Comparison of ENCODE assay signal across 29 cellular contexts in genomic region chr17:37847811-37848331, GRCh38.
DNase-seq lines count a peak whose midpoint lies in the region; ATAC-seq, FAIRE-seq and TF ChIP-seq lines count a peak whose summit lies in the region.
"Had no signal": no experiment of that assay in that cellular context is flagged by ENCODE, and none has a peak within 500 bp of the region (broad histone marks: within the 10 kb centered on the region; RNA-seq: fewer than 3 reads in every experiment).

No MANE protein-coding gene starts in this region.

- no peaks in the 10 kb centered on the region for H4K20me1 ChIP-seq in BLaER1 treated with 17β-estradiol and CSF1 and Interleukin-3, amounts not matched to agents 10 nM and 100 nM

- no peaks in the 10 kb centered on the region for H3K36me3 ChIP-seq in BLaER1 treated with 17β-estradiol and CSF1 and Interleukin-3, amounts not matched to agents 10 nM and 100 nM
- H3K36me3 ChIP-seq in mesenchymal stem cell (ENCODE audit: control insufficient read depth in 1 of 2, insufficient read depth in 2 of 2, low read depth in 1 of 2, low read length in 2 of 2), result no peaks in the 10 kb centered on the region
- H3K36me3 ChIP-seq: breast epithelium, pancreas had no signal

- H4K91ac ChIP-seq in mesenchymal stem cell (ENCODE audit: low read length), result no peak overlapping the region

- H2BK5ac ChIP-seq in mesenchymal stem cell (ENCODE audit: low read depth, low read length, poor library complexity, severe bottlenecking), result no peak overlapping the region

- no peaks in the 10 kb centered on the region for H3K79me1 ChIP-seq in mesenchymal stem cell (replicated peaks; ENCODE audit: low read length, poor library complexity, severe bottlenecking)

- peak overlapping the region in 2 of 11 experiments; percentile 31 to 42; a peak in 6 of 22 replicates for H3K27ac ChIP-seq in BLaER1 treated with 17β-estradiol and CSF1 and Interleukin-3, amounts not matched to agents 10 nM and 100 nM
- H3K27ac ChIP-seq in mesenchymal stem cell (ENCODE audit: low read length, poor library complexity, severe bottlenecking), result no peak overlapping the region
- H3K27ac ChIP-seq: breast epithelium, pancreas, SK-N-MC had no signal

- no peak for TF ChIP-seq POLR2A in GM12892 (IDR thresholded peaks at IDR 0.05; ENCODE audit: low read depth, low read length)

- no peak overlapping the region for H3K4me3 Mint-ChIP-seq in activated T-helper 17 cell treated with anti-CD3 and anti-CD28 coated beads, Interleukin-2, amount 50 U/mL, for 72 hours
- H3K4me3 Mint-ChIP-seq: activated naive CD4-positive, alpha-beta T cell treated with anti-CD3 and anti-CD28 coated beads, Interleukin-2, amount 50 U/mL, for 24 hours; CD14-positive monocyte; stimulated activated memory B cell treated with anti-CD40 and anti-IgM and Interleukin-4, amounts not matched to agents 10 μg/mL and 1 μg/mL and 100 μg/mL, for 72 hours; T-helper 17 cell; type B pancreatic cell had no signal

- no peak for FAIRE-seq in GM12892 (lab: Jason Lieb, UNC)
- FAIRE-seq: GM18507, GM19239, H54, pancreas had no signal

- H3K4me1 ChIP-seq in BLaER1 treated with 17β-estradiol and CSF1 and Interleukin-3, amounts not matched to agents 10 nM and 100 nM, result peaks cover 38 to 49% (median 45%) of the 10 kb centered on the region in 10 experiments
- peaks cover 25% of the 10 kb centered on the region for H3K4me1 ChIP-seq in mesenchymal stem cell (ENCODE audit: control insufficient read depth, insufficient read depth, low read depth, low read length)
- H3K4me1 ChIP-seq: breast epithelium, pancreas had no signal

- in situ Hi-C loops in GM13977 (cut with MboI; ENCODE audit: low pct_unique_long_range_greater_than_20kb, low sequenced_read_pairs, unreplicated experiment), result no loop called here

- H3K27me3 ChIP-seq in BLaER1 treated with 17β-estradiol and CSF1 and Interleukin-3, amounts not matched to agents 10 nM and 100 nM, result no peaks in the 10 kb centered on the region
- H3K27me3 ChIP-seq in mesenchymal stem cell (ENCODE audit: control insufficient read depth in 1 of 2, insufficient read depth in 1 of 2, low read length in 2 of 2), result peaks cover 0 to 37% of the 10 kb centered on the region in 2 experiments

- H3K36me3 Mint-ChIP-seq in activated T-helper 17 cell treated with anti-CD3 and anti-CD28 coated beads, Interleukin-2, amount 50 U/mL, for 72 hours (ENCODE audit: low read depth), result no peaks in the 10 kb centered on the region
- H3K36me3 Mint-ChIP-seq: activated naive CD4-positive, alpha-beta T cell treated with anti-CD3 and anti-CD28 coated beads, Interleukin-2, amount 50 U/mL, for 24 hours; CD14-positive monocyte; stimulated activated memory B cell treated with anti-CD40 and anti-IgM and Interleukin-4, amounts not matched to agents 10 μg/mL and 1 μg/mL and 100 μg/mL, for 72 hours; type B pancreatic cell had no signal

- H2AFZ ChIP-seq in mesenchymal stem cell (ENCODE audit: low read depth, low read length), result no peak overlapping the region

- H3K4ac ChIP-seq in mesenchymal stem cell (ENCODE audit: low read depth in 1 of 2, low read length in 2 of 2), result no peak overlapping the region

- no peak overlapping the region for H3K4me3 ChIP-seq in BLaER1 treated with 17β-estradiol and CSF1 and Interleukin-3, amounts not matched to agents 10 nM and 100 nM
- H3K4me3 ChIP-seq in mesenchymal stem cell (ENCODE audit: insufficient read depth in 1 of 2, low read depth in 1 of 2, low read length in 2 of 2), result no peak overlapping the region
- H3K4me3 ChIP-seq: breast epithelium, pancreas, SK-N-MC had no signal

- peak overlapping the region in 9 of 11 experiments; percentile 5 to 77 (median 51); a peak in 10 of 22 replicates for H3K4me2 ChIP-seq in BLaER1 treated with 17β-estradiol and CSF1 and Interleukin-3, amounts not matched to agents 10 nM and 100 nM
- H3K4me2 ChIP-seq in mesenchymal stem cell (ENCODE audit: low read length, poor library complexity, severe bottlenecking), result no peak overlapping the region

- no peak for TF ChIP-seq CTCF in GM13977 (IDR thresholded peaks at IDR 0.05; ENCODE audit: extremely low read depth, insufficient read depth, missing control alignments)

- no peak overlapping the region for H3K18ac ChIP-seq in mesenchymal stem cell (ENCODE audit: low read depth in 1 of 2, low read length in 2 of 2)

- DNase-seq in GM13977 (ENCODE audit: low spot score), result peak; percentile 49
- DNase-seq in mesenchymal stem cell, result peak; percentile 52
- no peak for DNase-seq in DMS79 treated with DMSO at 0.1 percent for 48 hours (lab: John Stamatoyannopoulos, UW)
- DNase-seq in GM19240 (ENCODE audit: insufficient read length, low spot score), result no peak
- no peak for DNase-seq in GM12892 (ENCODE audit: insufficient read length)
- DNase-seq: anterior cingulate cortex; DND-41; GF-D8; hypothalamus; NCI-H1092 treated with DMSO at 0.1 percent for 48 hours; NCI-H187; NCI-H2171 treated with DMSO at 0.1 percent for 48 hours; NCI-H510A; pancreas; stimulated activated CD4-positive, alpha-beta T cell treated with anti-CD3 and anti-CD28 coated beads, Interleukin-15, amount 100 ng/mL, for 24 hours; stimulated activated CD4-positive, alpha-beta T cell treated with anti-CD3 and anti-CD28 coated beads, Interleukin-4, amount 100 ng/mL, for 4 hours; T-helper 17 cell had no signal

- H3K9me3 ChIP-seq in BLaER1 treated with 17β-estradiol and CSF1 and Interleukin-3, amounts not matched to agents 10 nM and 100 nM (replicated peaks in 1 of 11), result peaks cover 0 to 17% (median 0%) of the 10 kb centered on the region in 11 experiments; a peak in 1 of 22 replicates
- no peaks in the 10 kb centered on the region for H3K9me3 ChIP-seq in mesenchymal stem cell (ENCODE audit: control insufficient read depth, low read length)
- H3K9me3 ChIP-seq: breast epithelium, pancreas had no signal

- no peak overlapping the region for H3K23ac ChIP-seq in mesenchymal stem cell (ENCODE audit: low read length in 2 of 2)

- H2BK120ac ChIP-seq in mesenchymal stem cell (ENCODE audit: low read depth, low read length), result no peak overlapping the region

- peaks cover 14% of the 10 kb centered on the region for H3K27me3 Mint-ChIP-seq in activated T-helper 17 cell treated with anti-CD3 and anti-CD28 coated beads, Interleukin-2, amount 50 U/mL, for 72 hours
- H3K27me3 Mint-ChIP-seq: activated naive CD4-positive, alpha-beta T cell treated with anti-CD3 and anti-CD28 coated beads, Interleukin-2, amount 50 U/mL, for 24 hours had no signal

- H3K27ac Mint-ChIP-seq in activated T-helper 17 cell treated with anti-CD3 and anti-CD28 coated beads, Interleukin-2, amount 50 U/mL, for 72 hours, result no peak overlapping the region
- H3K27ac Mint-ChIP-seq: activated naive CD4-positive, alpha-beta T cell treated with anti-CD3 and anti-CD28 coated beads, Interleukin-2, amount 50 U/mL, for 24 hours; stimulated activated memory B cell treated with anti-CD40 and anti-IgM and Interleukin-4, amounts not matched to agents 10 μg/mL and 1 μg/mL and 100 μg/mL, for 72 hours; T-helper 17 cell; type B pancreatic cell had no signal

- ATAC-seq in activated T-helper 17 cell treated with anti-CD3 and anti-CD28 coated beads, Interleukin-2, amount 50 U/mL, for 72 hours (replicated peaks), result peak; percentile 14
- ATAC-seq: activated CD4-positive, CD25-positive, alpha-beta regulatory T cell treated with anti-CD3 and anti-CD28 coated beads, Interleukin-2, amount 50 U/mL, for 24 hours; pancreas; stimulated activated memory B cell treated with anti-CD40 and anti-IgM and Interleukin-4, amounts not matched to agents 10 μg/mL and 1 μg/mL and 100 μg/mL, for 72 hours; T-helper 17 cell had no signal

- peaks cover 5% of the 10 kb centered on the region for H3K4me1 Mint-ChIP-seq in activated T-helper 17 cell treated with anti-CD3 and anti-CD28 coated beads, Interleukin-2, amount 50 U/mL, for 72 hours

- H3K14ac ChIP-seq in mesenchymal stem cell (ENCODE audit: low read length in 2 of 2), result no peak overlapping the region

- H3K9ac ChIP-seq in BLaER1 treated with 17β-estradiol and CSF1 and Interleukin-3, amounts not matched to agents 10 nM and 100 nM, result no peak overlapping the region
- no peak overlapping the region for H3K9ac ChIP-seq in mesenchymal stem cell (ENCODE audit: low read length)

- 97% methylated on average over 12 of the region's 12 CpGs for WGBS in mesenchymal stem cell

- H2BK12ac ChIP-seq in mesenchymal stem cell (ENCODE audit: low read length in 2 of 2), result no peak overlapping the region

- no peak overlapping the region for H2AK5ac ChIP-seq in mesenchymal stem cell (ENCODE audit: low read length, severe bottlenecking)

- no peaks in the 10 kb centered on the region for H3K9me3 Mint-ChIP-seq in activated T-helper 17 cell treated with anti-CD3 and anti-CD28 coated beads, Interleukin-2, amount 50 U/mL, for 72 hours
- H3K9me3 Mint-ChIP-seq: activated naive CD4-positive, alpha-beta T cell treated with anti-CD3 and anti-CD28 coated beads, Interleukin-2, amount 50 U/mL, for 24 hours; stimulated activated memory B cell treated with anti-CD40 and anti-IgM and Interleukin-4, amounts not matched to agents 10 μg/mL and 1 μg/mL and 100 μg/mL, for 72 hours; type B pancreatic cell had no signal

- H2BK15ac ChIP-seq in mesenchymal stem cell (ENCODE audit: low read depth, poor library complexity, severe bottlenecking), result no peak overlapping the region

- H4K8ac ChIP-seq in mesenchymal stem cell (ENCODE audit: low read length), result no peak overlapping the region

Comparison
In these comparisons a context has a peak if more than half of its experiments do, and no peak if none do; other contexts are left out.
1. DNase-seq: peak in GM13977 (single experiment) and mesenchymal stem cell (single experiment); none in DMS79 treated with DMSO at 0.1 percent for 48 hours (single experiment), GM19240 (single experiment) and GM12892 (single experiment).